In genomic region chr5:157451806-157452205, GRCh38 we compare ENCODE assay signal across 25 cellular contexts. TPM values are rescaled to one million over a fixed set of nuclear protein-coding genes. Genes with fewer than 3 reads are reported as not detected.
A peak's percentile ranks its signal among the peaks of the same experiment; 100 is the strongest.
DNase-seq lines count a peak whose midpoint lies in the region; ATAC-seq and TF ChIP-seq lines count a peak whose summit lies in the region.
"Had no signal": no experiment of that assay in that cellular context is flagged by ENCODE, and none has a peak within 500 bp of the region (broad histone marks: within the 10 kb centered on the region; RNA-seq: fewer than 3 reads in every experiment).

No MANE protein-coding gene starts in this region.

- no peak overlapping the region for H2AK5ac ChIP-seq in IMR-90 (ENCODE audit: low read depth, low read length)

- no peak overlapping the region for H2BK120ac ChIP-seq in IMR-90 (ENCODE audit: low read depth, low read length)

- H3K4me3 ChIP-seq in IMR-90 (ENCODE audit: insufficient read depth, low read depth, low read length) (no peak overlapping the region), coronary artery (no peak overlapping the region), lung (no peak overlapping the region), A673 (ENCODE audit: low read depth, low read length, poor library complexity, severe bottlenecking) (no peak overlapping the region)
- H3K4me3 ChIP-seq: A549, HAP-1 had no signal

- no peaks in the 10 kb centered on the region for H4K20me1 ChIP-seq in IMR-90 (ENCODE audit: insufficient read depth, low read length)

- H3K36me3 ChIP-seq in IMR-90 (ENCODE audit: control insufficient read depth, insufficient read depth, low read length) (no peaks in the 10 kb centered on the region), lung (ENCODE audit: control insufficient read depth in 2 of 2, insufficient read depth in 2 of 2, low read length in 2 of 2) (no peaks in the 10 kb centered on the region), A673 (ENCODE audit: insufficient read depth, low read length, poor library complexity, severe bottlenecking) (no peaks in the 10 kb centered on the region)
- H3K36me3 ChIP-seq: HAP-1 had no signal

- no peak overlapping the region for H3K18ac ChIP-seq in IMR-90 (ENCODE audit: low read depth, low read length)

- TF ChIP-seq POLR2A in IMR-90 (IDR thresholded peaks at IDR 0.05; ENCODE audit: low read depth, low read length): no peak

- H3K9me3 ChIP-seq in IMR-90 (ENCODE audit: control insufficient read depth, insufficient read depth, low read length) (no peaks in the 10 kb centered on the region), lung (ENCODE audit: control insufficient read depth in 2 of 2, insufficient read depth in 1 of 2, low read length in 1 of 2) (no peaks in the 10 kb centered on the region), A673 (ENCODE audit: low read depth, low read length, poor library complexity, severe bottlenecking) (no peaks in the 10 kb centered on the region)
- H3K9me3 ChIP-seq: A549, HAP-1 had no signal

- H3K4me1 ChIP-seq in IMR-90 (ENCODE audit: control insufficient read depth, insufficient read depth, low read length) (peaks cover 2% of the 10 kb centered on the region; the same call in 1 of the 2 replicates), lung (ENCODE audit: control insufficient read depth in 2 of 2, insufficient read depth in 2 of 2, low read length in 2 of 2) (no peaks in the 10 kb centered on the region), A673 (ENCODE audit: insufficient read depth, low read length, poor library complexity, severe bottlenecking) (no peaks in the 10 kb centered on the region)
- H3K4me1 ChIP-seq: A549 had no signal

- dilution Hi-C loops in IMR-90 (cut with HindIII; ENCODE audit: low sequenced_read_pairs, unreplicated experiment): no loop called here

- H3K4me2 ChIP-seq in IMR-90 (ENCODE audit: low read depth, low read length): no peak overlapping the region
- H3K4me2 ChIP-seq: A549, KMS-11 had no signal

- H3K9ac ChIP-seq in IMR-90 (ENCODE audit: low read depth, low read length): no peak overlapping the region
- H3K9ac ChIP-seq: KMS-11 had no signal

- intact Hi-C loops in IMR-90 (cut with micrococcal nuclease): no loop called here
- intact Hi-C loops in A673 (cut with micrococcal nuclease; ENCODE audit: unreplicated experiment): no loop called here

- no peak overlapping the region for H3K14ac ChIP-seq in IMR-90 (replicated peaks; ENCODE audit: low read depth, low read length)

- no peak overlapping the region for H2BK15ac ChIP-seq in IMR-90 (ENCODE audit: low read depth, low read length)

- H2BK5ac ChIP-seq in IMR-90 (ENCODE audit: low read depth, low read length, poor library complexity, severe bottlenecking): no peak overlapping the region

- H3K79me1 ChIP-seq in IMR-90 (ENCODE audit: low read depth in 1 of 2, low read length in 2 of 2): no peaks in the 10 kb centered on the region

- DNase-seq in EH (ENCODE audit: low read depth): peak; percentile 9
- no peak for DNase-seq in IMR-90
- DNase-seq in coronary artery (ENCODE audit: low spot score): peak; percentile 21
- peak; percentile 23 for DNase-seq in lung (ENCODE audit: low spot score)
- no peak for DNase-seq in DMS153 (lab: John Stamatoyannopoulos, UW)
- DNase-seq in 8988T: no peak
- DNase-seq in A673 (ENCODE audit: low spot score): no peak
- DNase-seq: C1 segment of cervical spinal cord; CD4-positive, alpha-beta memory T cell; DMS 273 treated with DMSO at 0.1 percent for 48 hours; DMS79 treated with DMSO at 0.1 percent for 48 hours; HFFc6; NCI-H1092; NCI-H1417 treated with DMSO at 0.1 percent for 48 hours; NCI-H1694 treated with DMSO at 0.1 percent for 48 hours; NCI-H2081; NCI-H2227 treated with DMSO at 0.1 percent for 48 hours; NCI-H526 treated with DMSO at 0.1 percent for 48 hours; SHP77; SW 1271 had no signal

- BruUV-seq in IMR-90 (replicated peaks; lab: Mats Ljungman, UMichigan) (no TSS peak), A673 (replicated peaks; lab: Mats Ljungman, UMichigan) (no TSS peak)

- no peak overlapping the region for H2AK9ac ChIP-seq in IMR-90 (replicated peaks; ENCODE audit: low read depth, low read length, poor library complexity)

- H2AFZ ChIP-seq in IMR-90 (replicated peaks; ENCODE audit: low read length, poor library complexity): no peak overlapping the region

- no peak for TF ChIP-seq RAD21 in IMR-90 (IDR thresholded peaks at IDR 0.05; ENCODE audit: low read length)

- no peak overlapping the region for H4K5ac ChIP-seq in IMR-90 (ENCODE audit: low read depth, low read length)

- H3K27me3 ChIP-seq in IMR-90 (ENCODE audit: control insufficient read depth, insufficient read depth, low read length): no peaks in the 10 kb centered on the region
- H3K27me3 ChIP-seq in lung (ENCODE audit: control insufficient read depth, insufficient read depth): no peaks in the 10 kb centered on the region
- H3K27me3 ChIP-seq in A673 (replicated peaks; ENCODE audit: insufficient read depth, low read depth, low read length, poor library complexity): no peaks in the 10 kb centered on the region

- in situ Hi-C loops in IMR-90 (cut with MboI; ENCODE audit: low sequenced_read_pairs): no loop called here

- no peak overlapping the region for H3K56ac ChIP-seq in IMR-90 (ENCODE audit: extremely low read depth, insufficient read depth, low read length)

- no peaks in the 10 kb centered on the region; the same call in 1 of the 2 replicates for H3K9me1 ChIP-seq in IMR-90 (ENCODE audit: insufficient read depth, low read length)

- ATAC-seq in IMR-90 (ENCODE audit: low read depth) (no peak), lung (ENCODE audit: insufficient read depth, low FRiP score) (no peak), GM18867 (IDR thresholded peaks at IDR 0.05; ENCODE audit: unreplicated experiment) (no peak)
- ATAC-seq: A549 had no signal

- no peak for TF ChIP-seq CTCF in IMR-90 (conservative IDR thresholded peaks at IDR 0.05; ENCODE audit: low read depth, low read length)
- no peak for TF ChIP-seq CTCF in coronary artery (IDR thresholded peaks at IDR 0.05)
- TF ChIP-seq CTCF in lung (IDR thresholded peaks at IDR 0.05; ENCODE audit: control extremely low read depth, extremely low read depth): no peak
- TF ChIP-seq CTCF in A673 (conservative IDR thresholded peaks at IDR 0.05; ENCODE audit: low read depth, low read length): no peak

- no peak overlapping the region for H3K23ac ChIP-seq in IMR-90 (ENCODE audit: low read depth, low read length)

- no peak overlapping the region for H2BK20ac ChIP-seq in IMR-90 (ENCODE audit: low read depth, low read length)

- H4K91ac ChIP-seq in IMR-90 (ENCODE audit: insufficient read depth, low read depth, low read length): no peak overlapping the region

- H4K8ac ChIP-seq in IMR-90 (ENCODE audit: low read depth in 2 of 2, low read length in 2 of 2): no peak overlapping the region

- WGBS in IMR-90 (ENCODE audit: extremely low coverage in 2 of 2, insufficient read length in 1 of 2), 2 experiments: no CpG with 5 or more reads among the region's 3 CpGs
- WGBS in lung, 2 donors: 90 to 95% methylated on average over 3 of the region's 3 CpGs

- CTCF ChIA-PET in IMR-90 (lab: Yijun Ruan, JAX) (no interaction called here), A673 (lab: Charles Lee) (no interaction called here)

- H3K27ac ChIP-seq in IMR-90 (ENCODE audit: insufficient read depth, low read length): no peak overlapping the region
- no peak overlapping the region for H3K27ac ChIP-seq in coronary artery
- no peak overlapping the region for H3K27ac ChIP-seq in lung (ENCODE audit: low read depth in 1 of 2, low read length in 1 of 2)
- H3K27ac ChIP-seq in A673 (ENCODE audit: low read depth, low read length, poor library complexity, severe bottlenecking): no peak overlapping the region
- H3K27ac ChIP-seq: A549, KMS-11, RWPE1 had no signal

- POLR2A ChIA-PET in IMR-90 (lab: Charles Lee; ENCODE audit: unreplicated experiment): no interaction called here
- POLR2A ChIA-PET in A673 (lab: Charles Lee; ENCODE audit: low non-redundant PET): no interaction called here

- no peak overlapping the region for H3K4ac ChIP-seq in IMR-90 (ENCODE audit: low read depth, low read length)

TF ChIP-seq in IMR-90, 13 proteins besides CTCF, POLR2A, EP300 and RAD21:
- TF ChIP-seq MAFK (IDR thresholded peaks at IDR 0.05; ENCODE audit: low read depth, low read length): no peak
- peak; percentile 24; the same call in 1 of the 2 replicates for TF ChIP-seq MXI1 (IDR thresholded peaks at IDR 0.05; ENCODE audit: borderline replicate concordance, low read depth, low read length)
TF ChIP-seq in IMR-90: peak in this region for 1.

RNA-seq across cellular contexts. Expression of gene NIPAL4, which starts 8.2 kb away (rescaled TPM):
- total RNA-seq in IMR-90 (2012; rRNA removed) (0.18 and 0.28 TPM in 2 replicates), lung (under 1 TPM; 0.17 to 0.55 TPM), A673 (2021) (not detected in 2 replicates)
- polyA plus RNA-seq in IMR-90 (2012; rRNA removed) (0.32 and 0.39 TPM in 2 replicates), lung (1 to 10 TPM in 1 of 2 donors, under 1 TPM in 1; 0.04 to 1.7 TPM)
- 0.10 and 0.25 TPM in 2 replicates for polyA plus RNA-seq in IMR-90 (2012; cell fraction: cytosol; rRNA removed)
- polyA plus RNA-seq in IMR-90 (2012; cell fraction: nucleus; rRNA removed; ENCODE audit: low replicate concordance): 0.45 and 0.52 TPM in 2 replicates
- total RNA-seq: CD4-positive, alpha-beta memory T cell had no signal
- polyA plus RNA-seq: CD4-positive, alpha-beta memory T cell had no signal

Comparison
In these comparisons a context has a peak if more than half of its experiments do, and no peak if none do; other contexts are left out.
1. DNase-seq: peak in EH (single experiment), coronary artery (single experiment) and lung (single experiment); none in IMR-90 (single experiment), DMS153 (single experiment), 8988T (single experiment) and A673 (single experiment).